ENCODE assay signal across 18 cellular contexts in genomic region chr1:198893141-198893540, GRCh38.
DNase-seq lines count a peak whose midpoint lies in the region; ATAC-seq, FAIRE-seq and TF ChIP-seq lines count a peak whose summit lies in the region.
"Had no signal": no experiment of that assay in that cellular context is flagged by ENCODE, and none has a peak within 500 bp of the region (broad histone marks: within the 10 kb centered on the region; RNA-seq: fewer than 3 reads in every experiment).

No MANE protein-coding gene starts in this region.

- no peak overlapping the region for H3K9ac ChIP-seq in astrocyte (ENCODE audit: low read length)
- H3K9ac ChIP-seq: BLaER1 had no signal

- POLR2A ChIA-PET in MCF 10A (lab: Yijun Ruan, JAX), result interaction anchor here (0.9 to 26.6 kb wide), 7 partner anchors 10 to 41 kb away, joined by 3 to 502 read pairs (median 7); no protein-coding TSS in a partner anchor

- H3K27ac ChIP-seq in breast epithelium (no peak overlapping the region), astrocyte (ENCODE audit: low read depth, low read length) (peak overlapping the region; percentile 12)
- H3K27ac ChIP-seq: 22Rv1, BLaER1, Peyer's patch had no signal

- H3K9me3 ChIP-seq in breast epithelium, result no peaks in the 10 kb centered on the region
- no peaks in the 10 kb centered on the region for H3K9me3 ChIP-seq in astrocyte (ENCODE audit: insufficient read depth, low read depth, low read length)
- H3K9me3 ChIP-seq: BLaER1, MG63, Peyer's patch had no signal

- H3K36me3 ChIP-seq in breast epithelium (no peaks in the 10 kb centered on the region), astrocyte (ENCODE audit: insufficient read depth, low read length) (peaks cover 28% of the 10 kb centered on the region)
- H3K36me3 ChIP-seq: Peyer's patch had no signal

- H3K4me1 ChIP-seq in breast epithelium (no peaks in the 10 kb centered on the region), astrocyte (ENCODE audit: insufficient read depth, low read length) (peaks cover 43% of the 10 kb centered on the region)
- H3K4me1 ChIP-seq: Peyer's patch had no signal

- H3K27me3 ChIP-seq in breast epithelium (no peaks in the 10 kb centered on the region), astrocyte (ENCODE audit: insufficient read depth, low read length) (no peaks in the 10 kb centered on the region)
- H3K27me3 ChIP-seq: BLaER1, MG63, Peyer's patch had no signal

- no peak overlapping the region for H2AFZ ChIP-seq in astrocyte (ENCODE audit: low read depth, low read length)

- H3K27ac Mint-ChIP-seq in MCF 10A (ENCODE audit: low read depth, unreplicated experiment) (peak overlapping the region; percentile 81), astrocyte (ENCODE audit: unreplicated experiment) (peak overlapping the region; percentile 82)
- H3K27ac Mint-ChIP-seq in activated T-helper 2 cell treated with anti-CD3 and anti-CD28 coated beads, Interferon-gamma antibody, Interleukin-2, Interleukin-4, amounts not matched to agents 10 μg/mL and 5 μg/mL and 100 μg/mL, durations not matched to agents 14 hours and 24 hours and 36 hours, result no peak overlapping the region
- H3K27ac Mint-ChIP-seq: CD8-positive, alpha-beta T cell had no signal

- ATAC-seq in GM21576 (IDR thresholded peaks at IDR 0.05; ENCODE audit: unreplicated experiment) (no peak), GM21390 (IDR thresholded peaks at IDR 0.05; ENCODE audit: unreplicated experiment) (no peak)
- ATAC-seq: CD8-positive, alpha-beta T cell had no signal

- peaks cover 97% of the 10 kb centered on the region for H3K79me2 ChIP-seq in astrocyte (ENCODE audit: insufficient read depth, low read length)

- H3K4me3 Mint-ChIP-seq in MCF 10A (ENCODE audit: unreplicated experiment) (no peak overlapping the region), astrocyte (ENCODE audit: unreplicated experiment) (peak overlapping the region; percentile 50)
- H3K4me3 Mint-ChIP-seq in activated T-helper 2 cell treated with anti-CD3 and anti-CD28 coated beads, Interferon-gamma antibody, Interleukin-2, Interleukin-4, amounts not matched to agents 10 μg/mL and 5 μg/mL and 100 μg/mL, durations not matched to agents 14 hours and 24 hours and 36 hours (ENCODE audit: low read depth), result no peak overlapping the region
- H3K4me3 Mint-ChIP-seq: CD8-positive, alpha-beta T cell had no signal

- peaks cover 68% of the 10 kb centered on the region for H4K20me1 ChIP-seq in astrocyte (ENCODE audit: insufficient read depth, low read length)

- no peak for FAIRE-seq in astrocyte (lab: Jason Lieb, UNC)
- FAIRE-seq: G401.6 had no signal

- TF ChIP-seq POLR2A in breast epithelium (IDR thresholded peaks at IDR 0.05), result no peak

- DNase-seq in MCF 10A (ENCODE audit: unreplicated experiment) (no peak), breast epithelium (ENCODE audit: low spot score in 2 of 2) (no peak), astrocyte (ENCODE audit: low read depth) (no peak), iris pigment epithelial cell (ENCODE audit: low read depth) (peak; percentile 37), T1000 (lab: John Stamatoyannopoulos, UW) (no peak)
- DNase-seq in activated T-helper 2 cell treated with anti-CD3 and anti-CD28 coated beads, Interferon-gamma antibody, Interleukin-2, Interleukin-4, amounts not matched to agents 10 μg/mL and 5 μg/mL and 100 μg/mL, durations not matched to agents 14 hours and 24 hours and 36 hours (ENCODE audit: low spot score), result no peak
- DNase-seq: CD8-positive, alpha-beta T cell; MG63; NCI-H1092 treated with DMSO at 0.1 percent for 48 hours; NCI-H2081 treated with DMSO at 0.1 percent for 48 hours; NCI-H524; Peyer's patch; Right ventricle myocardium superior had no signal

- CTCF ChIA-PET in MCF 10A (lab: Yijun Ruan, JAX), result interaction anchor here (1.9 to 2.4 kb wide), 2 partner anchors 9 to 220 kb away, joined by 4 to 16 read pairs; no protein-coding TSS in a partner anchor

- no TSS peak for BruUV-seq in MCF 10A (replicated peaks; lab: Mats Ljungman, UMichigan)

- no peak overlapping the region for H3K4me3 ChIP-seq in breast epithelium
- H3K4me3 ChIP-seq in astrocyte (ENCODE audit: insufficient read depth, low read depth, low read length), result no peak overlapping the region
- H3K4me3 ChIP-seq: BLaER1, MG63, Peyer's patch had no signal

- intact Hi-C loops in MCF 10A (cut with micrococcal nuclease) (no loop called here), breast epithelium (cut with DNase I; ENCODE audit: low total_unique reads) (no loop called here)
- intact Hi-C loops in activated T-helper 2 cell treated with anti-CD3 and anti-CD28 coated beads, Interferon-gamma antibody, Interleukin-2, Interleukin-4, amounts not matched to agents 10 μg/mL and 5 μg/mL and 100 μg/mL, durations not matched to agents 14 hours and 24 hours and 36 hours (cut with micrococcal nuclease), result no loop called here

- H3K4me1 Mint-ChIP-seq in MCF 10A (ENCODE audit: insufficient read depth, unreplicated experiment) (peaks cover 36% of the 10 kb centered on the region), astrocyte (ENCODE audit: low read depth, unreplicated experiment) (peaks cover 56% of the 10 kb centered on the region)
- H3K4me1 Mint-ChIP-seq in activated T-helper 2 cell treated with anti-CD3 and anti-CD28 coated beads, Interferon-gamma antibody, Interleukin-2, Interleukin-4, amounts not matched to agents 10 μg/mL and 5 μg/mL and 100 μg/mL, durations not matched to agents 14 hours and 24 hours and 36 hours (ENCODE audit: low read depth), result peaks cover 23% of the 10 kb centered on the region

- H3K9me3 Mint-ChIP-seq in MCF 10A (ENCODE audit: unreplicated experiment) (no peaks in the 10 kb centered on the region), astrocyte (ENCODE audit: unreplicated experiment) (no peaks in the 10 kb centered on the region)
- no peaks in the 10 kb centered on the region for H3K9me3 Mint-ChIP-seq in activated T-helper 2 cell treated with anti-CD3 and anti-CD28 coated beads, Interferon-gamma antibody, Interleukin-2, Interleukin-4, amounts not matched to agents 10 μg/mL and 5 μg/mL and 100 μg/mL, durations not matched to agents 14 hours and 24 hours and 36 hours
- H3K9me3 Mint-ChIP-seq: CD8-positive, alpha-beta T cell had no signal

- H3K36me3 Mint-ChIP-seq in MCF 10A (ENCODE audit: insufficient read depth, unreplicated experiment), result peaks cover 29% of the 10 kb centered on the region
- H3K36me3 Mint-ChIP-seq in astrocyte (ENCODE audit: low read depth, unreplicated experiment), result peaks cover 6% of the 10 kb centered on the region
- peaks cover 71% of the 10 kb centered on the region for H3K36me3 Mint-ChIP-seq in activated T-helper 2 cell treated with anti-CD3 and anti-CD28 coated beads, Interferon-gamma antibody, Interleukin-2, Interleukin-4, amounts not matched to agents 10 μg/mL and 5 μg/mL and 100 μg/mL, durations not matched to agents 14 hours and 24 hours and 36 hours (ENCODE audit: low read depth)

- TF ChIP-seq CTCF in MCF 10A (IDR thresholded peaks at IDR 0.05; ENCODE audit: unreplicated experiment), result no peak
- TF ChIP-seq CTCF in breast epithelium (IDR thresholded peaks at IDR 0.05), result no peak
- no peak for TF ChIP-seq CTCF in astrocyte (IDR thresholded peaks at IDR 0.05; ENCODE audit: insufficient read depth, low read depth, low read length)

- H3K27me3 Mint-ChIP-seq in MCF 10A (ENCODE audit: insufficient read depth, unreplicated experiment) (no peaks in the 10 kb centered on the region), astrocyte (ENCODE audit: low read depth, unreplicated experiment) (no peaks in the 10 kb centered on the region)
- no peaks in the 10 kb centered on the region for H3K27me3 Mint-ChIP-seq in activated T-helper 2 cell treated with anti-CD3 and anti-CD28 coated beads, Interferon-gamma antibody, Interleukin-2, Interleukin-4, amounts not matched to agents 10 μg/mL and 5 μg/mL and 100 μg/mL, durations not matched to agents 14 hours and 24 hours and 36 hours (ENCODE audit: low read depth)

- no peak overlapping the region for H3K4me2 ChIP-seq in astrocyte (ENCODE audit: low read length)
- H3K4me2 ChIP-seq: BLaER1 had no signal
